In the genomic region with DNA sequence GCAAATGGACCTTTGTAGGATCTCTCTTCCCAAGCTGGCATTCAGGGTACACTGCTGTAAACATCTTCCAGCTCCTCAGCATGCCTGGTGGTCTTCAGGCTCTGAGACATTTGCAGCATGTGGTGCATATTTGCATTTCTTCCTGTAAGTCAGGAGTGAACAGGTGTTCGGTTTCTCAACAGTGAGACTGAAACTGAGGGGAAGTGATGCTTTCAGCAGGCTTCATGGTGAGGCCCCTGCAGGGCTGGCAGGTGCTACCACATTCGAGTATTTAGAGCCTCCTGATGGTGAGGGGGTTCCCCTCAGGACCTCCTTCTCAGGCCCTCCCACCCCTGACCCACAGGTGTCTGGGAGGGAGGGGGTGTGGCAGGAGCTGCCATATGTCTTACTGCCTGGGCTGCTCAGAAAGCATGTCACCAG, we compare ENCODE assay signal across 9 cellular contexts. TPM values are rescaled to one million over a fixed set of nuclear protein-coding genes. Genes with fewer than 3 reads are reported as not detected.
DNase-seq lines count a peak whose midpoint lies in the region; ATAC-seq and TF ChIP-seq lines count a peak whose summit lies in the region.
"Had no signal": no experiment of that assay in that cellular context is flagged by ENCODE, and none has a peak within 500 bp of the region (broad histone marks: within the 10 kb centered on the region; RNA-seq: fewer than 3 reads in every experiment).

No MANE protein-coding gene starts in this region.

- ATAC-seq in activated T-cell treated with anti-CD3 and anti-CD28 coated beads, Interleukin-2, amount 50 U/mL, for 4 hours, result peak; percentile 37 to 63
- peak; percentile 92 for ATAC-seq in HG02852 (IDR thresholded peaks at IDR 0.05; ENCODE audit: unreplicated experiment)
- ATAC-seq in stimulated activated naive CD8-positive, alpha-beta T cell treated with anti-CD3 and anti-CD28 coated beads, Interleukin-15, Interleukin-2, amounts not matched to agents 100 U/mL and 50 U/mL, for 24 hours, result peak; percentile 62

- H3K9me3 ChIP-seq in stomach, result no peaks in the 10 kb centered on the region

- WGBS in stomach, 5 donors, result 59 to 85% (median 68%) methylated on average over 2 of the region's 2 CpGs

- no peak overlapping the region for H3K27ac Mint-ChIP-seq in activated T-cell treated with anti-CD3 and anti-CD28 coated beads, Interleukin-2, amount 50 U/mL, for 24 hours
- H3K27ac Mint-ChIP-seq in immature natural killer cell, result no peak overlapping the region

- no peaks in the 10 kb centered on the region for H3K4me1 ChIP-seq in stomach

- no peak overlapping the region for H3K4me3 ChIP-seq in stomach

- TF ChIP-seq POLR2A in stomach (IDR thresholded peaks at IDR 0.05), result no peak

- no peak for TF ChIP-seq CTCF in stomach (IDR thresholded peaks at IDR 0.05)

- H3K4me3 Mint-ChIP-seq in activated T-cell treated with anti-CD3 and anti-CD28 coated beads, Interleukin-2, amount 50 U/mL, for 4 hours, result no peak overlapping the region
- H3K4me3 Mint-ChIP-seq in activated T-cell treated with anti-CD3 and anti-CD28 coated beads, Interleukin-2, amount 50 U/mL, for 24 hours, result no peak overlapping the region
- H3K4me3 Mint-ChIP-seq in immature natural killer cell, result no peak overlapping the region

- peak overlapping the region in 1 of 5 donors; percentile 67 for H3K27ac ChIP-seq in stomach

- intact Hi-C loops in stomach (cut with DNase I; ENCODE audit: low total_unique reads), result no loop called here

- no peaks in the 10 kb centered on the region for H3K27me3 ChIP-seq in stomach

- H3K4me1 Mint-ChIP-seq in activated T-cell treated with anti-CD3 and anti-CD28 coated beads, Interleukin-2, amount 50 U/mL, for 4 hours (ENCODE audit: low read depth), result peaks cover 2% of the 10 kb centered on the region
- peaks cover 14% of the 10 kb centered on the region for H3K4me1 Mint-ChIP-seq in activated T-cell treated with anti-CD3 and anti-CD28 coated beads, Interleukin-2, amount 50 U/mL, for 24 hours (ENCODE audit: low read depth)
- no peaks in the 10 kb centered on the region for H3K4me1 Mint-ChIP-seq in immature natural killer cell

- no peaks in the 10 kb centered on the region for H3K36me3 ChIP-seq in stomach

- no peaks in the 10 kb centered on the region for H3K36me3 Mint-ChIP-seq in activated T-cell treated with anti-CD3 and anti-CD28 coated beads, Interleukin-2, amount 50 U/mL, for 4 hours (ENCODE audit: insufficient read depth)
- H3K36me3 Mint-ChIP-seq in activated T-cell treated with anti-CD3 and anti-CD28 coated beads, Interleukin-2, amount 50 U/mL, for 24 hours (ENCODE audit: low read depth), result peaks cover 79% of the 10 kb centered on the region
- peaks cover 0 to 3% (median 0%) of the 10 kb centered on the region in 3 donors for H3K36me3 Mint-ChIP-seq in immature natural killer cell

- no peak for DNase-seq in activated T-cell treated with anti-CD3 and anti-CD28 coated beads, Interleukin-2, amount 50 U/mL, for 4 hours
- DNase-seq in activated T-cell treated with anti-CD3 and anti-CD28 coated beads, Interleukin-2, amount 50 U/mL, for 24 hours, result no peak
- DNase-seq in NCI-H524 (lab: John Stamatoyannopoulos, UW), result peak; percentile 38 to 89
- DNase-seq in stimulated activated naive CD8-positive, alpha-beta T cell treated with anti-CD3 and anti-CD28 coated beads, Interleukin-15, Interleukin-2, amounts not matched to agents 100 U/mL and 50 U/mL, for 24 hours, result peak; percentile 23
- no peak for DNase-seq in stomach
- no peak for DNase-seq in hepatic stellate cell (ENCODE audit: low spot score)
- DNase-seq in immature natural killer cell, result no peak

- H3K9me3 Mint-ChIP-seq in activated T-cell treated with anti-CD3 and anti-CD28 coated beads, Interleukin-2, amount 50 U/mL, for 4 hours, result no peaks in the 10 kb centered on the region
- no peaks in the 10 kb centered on the region for H3K9me3 Mint-ChIP-seq in activated T-cell treated with anti-CD3 and anti-CD28 coated beads, Interleukin-2, amount 50 U/mL, for 24 hours
- no peaks in the 10 kb centered on the region for H3K9me3 Mint-ChIP-seq in immature natural killer cell

- TF ChIP-seq EP300 in stomach (IDR thresholded peaks at IDR 0.05), result no peak

- H3K27me3 Mint-ChIP-seq in activated T-cell treated with anti-CD3 and anti-CD28 coated beads, Interleukin-2, amount 50 U/mL, for 4 hours (ENCODE audit: low read depth), result no peaks in the 10 kb centered on the region
- no peaks in the 10 kb centered on the region for H3K27me3 Mint-ChIP-seq in activated T-cell treated with anti-CD3 and anti-CD28 coated beads, Interleukin-2, amount 50 U/mL, for 24 hours
- H3K27me3 Mint-ChIP-seq in immature natural killer cell (ENCODE audit: low read depth in 3 of 3), result peaks cover 0 to 4% (median 0%) of the 10 kb centered on the region in 3 donors

RNA-seq across cellular contexts. Expression of gene MYBL2, which starts 15.1 kb away (rescaled TPM):
- 10 to 100 TPM; 19.8 to 26.2 (median 23.0) TPM for total RNA-seq in activated T-cell treated with anti-CD3 and anti-CD28 coated beads, Interleukin-2, amount 50 U/mL, for 4 hours
- 10 to 100 TPM in 1 of 5 donors, 1 to 10 TPM in 4; 4.3 to 25.1 (median 5.8) TPM for total RNA-seq in stomach
- polyA plus RNA-seq in stomach, result 1 to 10 TPM; 4.1 to 9.5 (median 6.4) TPM
- polyA plus RNA-seq in immature natural killer cell, result 1 to 10 TPM in 2 of 3 donors, not detected in 1; 2.0 to 2.3 TPM

RNA-seq across cellular contexts. Expression of gene GTSF1L, which starts 44.8 kb away (rescaled TPM):
- total RNA-seq in activated T-cell treated with anti-CD3 and anti-CD28 coated beads, Interleukin-2, amount 50 U/mL, for 4 hours, result not detected
- total RNA-seq in stomach, result not detected
- polyA plus RNA-seq in stomach (not detected), immature natural killer cell (not detected)
- total RNA-seq: lung microvascular endothelial cell had no signal

Comparison
In these comparisons a context has a peak if more than half of its experiments do, and no peak if none do; other contexts are left out.
1. DNase-seq: peak in NCI-H524 (2 of 2) and stimulated activated naive CD8-positive, alpha-beta T cell treated with anti-CD3 and anti-CD28 coated beads, Interleukin-15, Interleukin-2, amounts not matched to agents 100 U/mL and 50 U/mL, for 24 hours (single experiment); none in activated T-cell treated with anti-CD3 and anti-CD28 coated beads, Interleukin-2, amount 50 U/mL, for 4 hours (single experiment), activated T-cell treated with anti-CD3 and anti-CD28 coated beads, Interleukin-2, amount 50 U/mL, for 24 hours (single experiment), stomach (single experiment), hepatic stellate cell (single experiment) and immature natural killer cell (0 of 3).
2. Peak in every context shown above with its lines, with median percentiles within 50 percentile points of each other: ATAC-seq.